Comparison of ENCODE assay signal across 17 cellular contexts in the genomic region with DNA sequence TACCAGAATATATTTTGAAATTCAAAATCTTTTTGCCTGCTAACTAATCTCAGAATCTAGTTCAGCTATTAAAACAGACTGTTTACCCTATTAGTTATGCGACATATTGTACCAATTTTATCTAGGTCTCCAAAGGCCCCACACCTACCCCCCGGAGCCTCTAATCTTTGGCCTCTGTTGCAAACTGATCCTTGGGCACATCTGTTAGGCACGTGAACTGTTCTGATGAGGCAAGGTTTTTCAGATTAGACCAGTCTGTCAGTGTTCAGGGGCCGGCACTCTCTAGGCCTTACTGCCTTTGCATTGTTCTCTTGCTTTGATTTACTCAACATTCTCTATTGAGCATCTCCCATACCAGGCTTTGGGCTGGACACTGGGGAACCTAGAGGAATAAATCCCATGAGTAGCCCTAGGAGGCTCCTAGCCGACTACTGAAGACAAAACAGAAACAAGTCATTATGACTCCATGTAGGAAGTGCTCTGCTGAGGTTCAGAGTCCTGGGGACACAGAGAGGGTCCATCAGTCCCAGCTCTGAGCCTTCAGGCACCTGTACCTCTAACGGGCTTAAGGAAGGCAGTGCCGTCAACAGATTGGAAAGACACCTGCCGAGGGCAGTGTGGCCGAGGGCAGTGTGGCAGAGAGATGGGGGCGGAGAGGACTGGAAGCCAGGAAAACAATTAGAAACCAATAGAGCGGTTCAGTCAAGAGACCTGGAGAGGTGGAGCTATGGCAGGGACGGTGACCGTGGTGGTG.
DNase-seq lines count a peak whose midpoint lies in the region; ATAC-seq, FAIRE-seq and TF ChIP-seq lines count a peak whose summit lies in the region.
"Had no signal": no experiment of that assay in that cellular context is flagged by ENCODE, and none has a peak within 500 bp of the region (broad histone marks: within the 10 kb centered on the region; RNA-seq: fewer than 3 reads in every experiment).

No MANE protein-coding gene starts in this region.

- ATAC-seq in WTC11: peak; percentile 36; the same call in 1 of the 2 replicates
- no peak for ATAC-seq in GM19455 (IDR thresholded peaks at IDR 0.05; ENCODE audit: unreplicated experiment)
- ATAC-seq: activated T-cell treated with anti-CD3 and anti-CD28 coated beads, Interleukin-2, amount 50 U/mL, for 72 hours; Panc1 had no signal

- H3K27me3 ChIP-seq in liver (ENCODE audit: control insufficient read depth in 4 of 4, insufficient read depth in 4 of 4, low read length in 3 of 4): no peaks in the 10 kb centered on the region
- H3K27me3 ChIP-seq: upper lobe of left lung had no signal

- CTCF ChIA-PET in WTC11 (lab: Charles Lee): interaction anchor here (1.3 kb wide), 1 partner anchor 10 kb away, joined by 3 read pairs; no protein-coding TSS in a partner anchor

- H3K4me1 ChIP-seq in liver (ENCODE audit: control insufficient read depth in 4 of 4, insufficient read depth in 4 of 4, low read length in 3 of 4): peaks cover 9 to 80% (median 48%) of the 10 kb centered on the region in 4 donors

- H3K9me3 Mint-ChIP-seq in WTC11: no peaks in the 10 kb centered on the region
- H3K9me3 Mint-ChIP-seq: activated CD4-positive, alpha-beta T cell treated with anti-CD3 and anti-CD28 coated beads, Interleukin-2, amount 10 ng/mL, durations not matched to agents 24 days and 14 days; activated T-cell treated with anti-CD3 and anti-CD28 coated beads, Interleukin-2, amount 50 U/mL, for 72 hours; dendritic cell treated with granulocyte-macrophage colony-stimulating factor and Interleukin-4, amounts not matched to agents 40 ng/mL and 50 ng/mL, for 4 days had no signal

- TF ChIP-seq CTCF in C4-2B (conservative IDR thresholded peaks at IDR 0.05): no peak
- TF ChIP-seq CTCF in WTC11 (IDR thresholded peaks at IDR 0.05): no peak
- no peak for TF ChIP-seq CTCF in liver (IDR thresholded peaks at IDR 0.05; ENCODE audit: low read depth, low read length, missing input control)

- H3K27me3 Mint-ChIP-seq in WTC11 (ENCODE audit: low read depth): no peaks in the 10 kb centered on the region
- H3K27me3 Mint-ChIP-seq: activated CD4-positive, alpha-beta T cell treated with anti-CD3 and anti-CD28 coated beads, Interleukin-2, amount 10 ng/mL, durations not matched to agents 24 days and 14 days; dendritic cell treated with granulocyte-macrophage colony-stimulating factor and Interleukin-4, amounts not matched to agents 40 ng/mL and 50 ng/mL, for 4 days had no signal

- TF ChIP-seq POLR2A in GM12892 (IDR thresholded peaks at IDR 0.05; ENCODE audit: low read depth, low read length): no peak

- H3K36me3 ChIP-seq in liver (ENCODE audit: control insufficient read depth in 4 of 4, insufficient read depth in 3 of 4, low read depth in 1 of 4, low read length in 3 of 4): no peaks in the 10 kb centered on the region
- H3K36me3 ChIP-seq: upper lobe of left lung had no signal

- peak overlapping the region; percentile 25; the same call in 1 of the 2 replicates for H3K27ac Mint-ChIP-seq in WTC11
- H3K27ac Mint-ChIP-seq: activated CD4-positive, alpha-beta T cell treated with anti-CD3 and anti-CD28 coated beads, Interleukin-2, amount 10 ng/mL, durations not matched to agents 24 days and 14 days; activated T-cell treated with anti-CD3 and anti-CD28 coated beads, Interleukin-2, amount 50 U/mL, for 72 hours; dendritic cell treated with granulocyte-macrophage colony-stimulating factor and Interleukin-4, amounts not matched to agents 40 ng/mL and 50 ng/mL, for 4 days had no signal

- H3K4me3 ChIP-seq in liver (ENCODE audit: low read depth in 1 of 3, low read length in 3 of 3): peak overlapping the region in 1 of 3 donors; percentile 6
- H3K4me3 ChIP-seq: upper lobe of left lung had no signal

- H3K9ac ChIP-seq in liver (ENCODE audit: low read depth in 1 of 2, low read length in 2 of 2): peak overlapping the region; percentile 39 to 64

- DNase-seq in NCI-H1417 treated with DMSO at 0.1 percent for 48 hours (lab: John Stamatoyannopoulos, UW) (peak; percentile 15), WTC11 (ENCODE audit: low spot score) (no peak), GM12892 (ENCODE audit: insufficient read length) (no peak), A172 (ENCODE audit: low spot score) (no peak), NCI-H2081 treated with DMSO at 0.1 percent for 48 hours (lab: John Stamatoyannopoulos, UW) (no peak)
- DNase-seq: activated CD4-positive, alpha-beta T cell treated with anti-CD3 and anti-CD28 coated beads, Interleukin-2, amount 10 ng/mL, durations not matched to agents 24 days and 14 days; activated T-cell treated with anti-CD3 and anti-CD28 coated beads, Interleukin-2, amount 50 U/mL, for 72 hours; AML-193; NCI-H2227 treated with DMSO at 0.1 percent for 48 hours; posterior cingulate gyrus; upper lobe of left lung had no signal

- 50% methylated on average over 13 of the region's 13 CpGs for WGBS in liver

- no peak overlapping the region for H3K4me3 Mint-ChIP-seq in WTC11
- H3K4me3 Mint-ChIP-seq: activated CD4-positive, alpha-beta T cell treated with anti-CD3 and anti-CD28 coated beads, Interleukin-2, amount 10 ng/mL, durations not matched to agents 24 days and 14 days; activated T-cell treated with anti-CD3 and anti-CD28 coated beads, Interleukin-2, amount 50 U/mL, for 72 hours; dendritic cell treated with granulocyte-macrophage colony-stimulating factor and Interleukin-4, amounts not matched to agents 40 ng/mL and 50 ng/mL, for 4 days had no signal

- H3K4me1 Mint-ChIP-seq in WTC11: peaks cover 29% of the 10 kb centered on the region
- H3K4me1 Mint-ChIP-seq: activated CD4-positive, alpha-beta T cell treated with anti-CD3 and anti-CD28 coated beads, Interleukin-2, amount 10 ng/mL, durations not matched to agents 24 days and 14 days had no signal

- peak; percentile 66 to 70 for TF ChIP-seq RAD21 in liver (IDR thresholded peaks at IDR 0.05)

- POLR2A ChIA-PET in WTC11 (lab: Charles Lee): no interaction called here

- peak overlapping the region; percentile 39 for H3K27ac ChIP-seq in C4-2B
- H3K27ac ChIP-seq in liver (ENCODE audit: low read depth in 1 of 2, low read length in 2 of 2): peak overlapping the region; percentile 86 to 98
- H3K27ac ChIP-seq: HL-60, upper lobe of left lung had no signal

- H3K36me3 Mint-ChIP-seq in WTC11: no peaks in the 10 kb centered on the region

- FAIRE-seq in GM12892 (lab: Jason Lieb, UNC): no peak

- no peaks in the 10 kb centered on the region for H3K9me3 ChIP-seq in liver (ENCODE audit: control insufficient read depth in 4 of 4, low read length in 3 of 4)
- H3K9me3 ChIP-seq: upper lobe of left lung had no signal

TF ChIP-seq in WTC11, 78 proteins besides CTCF, POLR2A, EP300 and RAD21:
- TF ChIP-seq ATF1 (CRISPR knock-in tag; IDR thresholded peaks at IDR 0.05) (no peak), GABPB1 (CRISPR knock-in tag; IDR thresholded peaks at IDR 0.05) (peak; percentile 76)

TF ChIP-seq in liver, 16 proteins besides CTCF, POLR2A, EP300 and RAD21 (continues in another document):
- TF ChIP-seq RXRA (IDR thresholded peaks at IDR 0.05) (peak; percentile 85 to 89), FOXA2 (IDR thresholded peaks at IDR 0.05) (no peak), SP1 (IDR thresholded peaks at IDR 0.05) (peak; percentile 87), EGR1 (IDR thresholded peaks at IDR 0.05; ENCODE audit: low read depth in 2 of 2) (peak in 1 of 2 donors; percentile 67), MAX (IDR thresholded peaks at IDR 0.05) (peak; percentile 69), TAF1 (conservative IDR thresholded peaks at IDR 0.05) (peak; percentile 87), HNF4G (IDR thresholded peaks at IDR 0.05) (peak; percentile 82), NR2F2 (IDR thresholded peaks at IDR 0.05) (peak; percentile 64), YY1 (IDR thresholded peaks at IDR 0.05) (peak; percentile 69), HNF4A (conservative IDR thresholded peaks at IDR 0.05) (peak; percentile 94 to 96), JUND (IDR thresholded peaks at IDR 0.05) (peak; percentile 70)
- TF ChIP-seq, protein P1, sequence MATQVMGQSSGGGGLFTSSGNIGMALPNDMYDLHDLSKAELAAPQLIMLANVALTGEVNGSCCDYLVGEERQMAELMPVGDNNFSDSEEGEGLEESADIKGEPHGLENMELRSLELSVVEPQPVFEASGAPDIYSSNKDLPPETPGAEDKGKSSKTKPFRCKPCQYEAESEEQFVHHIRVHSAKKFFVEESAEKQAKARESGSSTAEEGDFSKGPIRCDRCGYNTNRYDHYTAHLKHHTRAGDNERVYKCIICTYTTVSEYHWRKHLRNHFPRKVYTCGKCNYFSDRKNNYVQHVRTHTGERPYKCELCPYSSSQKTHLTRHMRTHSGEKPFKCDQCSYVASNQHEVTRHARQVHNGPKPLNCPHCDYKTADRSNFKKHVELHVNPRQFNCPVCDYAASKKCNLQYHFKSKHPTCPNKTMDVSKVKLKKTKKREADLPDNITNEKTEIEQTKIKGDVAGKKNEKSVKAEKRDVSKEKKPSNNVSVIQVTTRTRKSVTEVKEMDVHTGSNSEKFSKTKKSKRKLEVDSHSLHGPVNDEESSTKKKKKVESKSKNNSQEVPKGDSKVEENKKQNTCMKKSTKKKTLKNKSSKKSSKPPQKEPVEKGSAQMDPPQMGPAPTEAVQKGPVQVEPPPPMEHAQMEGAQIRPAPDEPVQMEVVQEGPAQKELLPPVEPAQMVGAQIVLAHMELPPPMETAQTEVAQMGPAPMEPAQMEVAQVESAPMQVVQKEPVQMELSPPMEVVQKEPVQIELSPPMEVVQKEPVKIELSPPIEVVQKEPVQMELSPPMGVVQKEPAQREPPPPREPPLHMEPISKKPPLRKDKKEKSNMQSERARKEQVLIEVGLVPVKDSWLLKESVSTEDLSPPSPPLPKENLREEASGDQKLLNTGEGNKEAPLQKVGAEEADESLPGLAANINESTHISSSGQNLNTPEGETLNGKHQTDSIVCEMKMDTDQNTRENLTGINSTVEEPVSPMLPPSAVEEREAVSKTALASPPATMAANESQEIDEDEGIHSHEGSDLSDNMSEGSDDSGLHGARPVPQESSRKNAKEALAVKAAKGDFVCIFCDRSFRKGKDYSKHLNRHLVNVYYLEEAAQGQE (IDR thresholded peaks at IDR 0.05): peak; percentile 86
